In the genomic region with DNA sequence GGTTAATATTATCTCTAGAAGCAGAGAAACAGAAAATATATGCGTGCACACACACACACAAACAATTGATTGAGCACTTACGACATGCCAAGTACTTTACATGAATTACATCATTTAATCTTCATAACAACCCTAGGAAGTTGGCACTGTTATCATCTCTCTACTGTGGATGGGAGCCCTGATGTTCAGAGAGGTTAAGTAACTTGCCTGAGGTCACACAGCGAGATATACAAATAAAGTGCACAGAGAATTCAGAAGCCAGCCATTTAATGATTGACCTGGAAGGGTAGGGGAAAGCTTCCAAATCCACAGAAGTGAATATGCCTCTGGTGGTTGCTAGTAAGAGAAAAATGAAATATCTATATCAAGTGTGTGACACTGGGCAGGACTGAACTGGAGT, we compare ENCODE assay signal across 11 cellular contexts. TPM values are rescaled to one million over a fixed set of nuclear protein-coding genes. Genes with fewer than 3 reads are reported as not detected.
"Had no signal": no experiment of that assay in that cellular context is flagged by ENCODE, and none has a peak within 500 bp of the region (broad histone marks: within the 10 kb centered on the region; RNA-seq: fewer than 3 reads in every experiment).

No MANE protein-coding gene starts in this region.

- H3K4me3 ChIP-seq: GM23248, GM23338, HAP-1 had no signal

- DNase-seq: GM23248, GOT3, H7, H9, HCEC 1CT, HFFc6 had no signal

- H3K4me1 ChIP-seq: HAP-1 had no signal

- H3K9me3 ChIP-seq: HAP-1 had no signal

- H3K27ac ChIP-seq: GM23248 had no signal

- FAIRE-seq: H54 had no signal

- H3K9ac ChIP-seq: GM23248 had no signal

- ATAC-seq: GM23338, HCT116 had no signal

- H3K36me3 ChIP-seq: HAP-1 had no signal

- H3K4me2 ChIP-seq: GM23338 had no signal

- H2AFZ ChIP-seq: GM23248, GM23338 had no signal

RNA-seq across cellular contexts. Expression of gene GPR139, which starts 37.5 kb away (rescaled TPM):
- total RNA-seq: GM23248, H4, H7, HFFc6 had no signal
- polyA plus RNA-seq: GM23248 had no signal
